8 cellular contexts compared by ENCODE assay signal in the genomic region with DNA sequence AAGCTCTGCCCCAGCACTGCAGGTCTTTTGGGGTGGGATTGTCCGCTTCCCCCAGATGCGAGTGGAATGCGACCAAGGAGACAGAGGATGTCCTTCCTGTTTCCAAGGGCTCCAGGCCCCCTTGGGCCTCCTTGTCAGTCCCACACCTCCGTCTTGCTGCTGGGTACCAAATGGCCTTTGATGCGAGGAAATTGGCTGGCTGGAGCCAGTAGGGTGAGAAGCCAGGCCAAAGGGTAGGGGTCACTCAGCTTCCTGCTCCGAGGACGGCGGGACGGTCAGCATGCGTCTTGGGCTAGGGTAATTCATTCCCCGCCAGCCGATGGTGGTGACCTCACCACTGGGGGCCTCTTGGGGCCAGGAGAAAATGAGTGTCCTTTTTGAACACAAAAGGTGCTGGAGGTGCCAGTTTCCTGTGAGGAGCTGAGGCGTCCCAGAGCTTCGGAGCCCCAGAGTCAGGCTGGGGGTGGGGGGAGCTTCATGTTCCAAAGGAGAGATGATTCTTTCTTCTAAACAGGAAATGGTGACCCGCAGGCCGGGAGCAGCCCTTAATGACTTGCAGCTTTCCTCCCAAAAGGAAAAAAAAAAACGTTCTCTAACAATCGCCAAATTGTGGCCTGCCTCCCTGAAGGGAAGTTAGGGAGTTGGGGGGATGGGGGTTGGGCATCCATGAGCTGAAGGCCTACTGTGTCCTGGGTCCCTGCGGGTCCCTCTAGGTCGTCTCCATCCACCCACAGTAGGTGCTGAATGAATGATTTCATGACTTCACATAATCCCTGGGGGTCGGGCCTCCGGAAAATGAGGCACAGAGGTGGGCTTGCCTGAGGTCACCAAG. TPM values are rescaled to one million over a fixed set of nuclear protein-coding genes. Genes with fewer than 3 reads are reported as not detected.
DNase-seq lines count a peak whose midpoint lies in the region; ATAC-seq and TF ChIP-seq lines count a peak whose summit lies in the region.

No MANE protein-coding gene starts in this region.

- no peaks in the 10 kb centered on the region for H3K4me1 Mint-ChIP-seq in T-helper 2 cell treated with Interferon-gamma antibody and Interleukin-4, amounts not matched to agents 5 μg/mL and 100 μg/mL, for 36 hours (ENCODE audit: low read depth)
- H3K4me1 Mint-ChIP-seq in activated T-cell treated with anti-CD3 and anti-CD28 coated beads, Interleukin-2, amount 50 U/mL, for 72 hours (ENCODE audit: low read depth): no peaks in the 10 kb centered on the region

- H3K27ac Mint-ChIP-seq in T-helper 2 cell treated with Interferon-gamma antibody and Interleukin-4, amounts not matched to agents 5 μg/mL and 100 μg/mL, for 36 hours: no peak overlapping the region
- no peak overlapping the region for H3K27ac Mint-ChIP-seq in activated T-cell treated with anti-CD3 and anti-CD28 coated beads, Interleukin-2, amount 50 U/mL, for 72 hours

- H3K36me3 Mint-ChIP-seq in T-helper 2 cell treated with Interferon-gamma antibody and Interleukin-4, amounts not matched to agents 5 μg/mL and 100 μg/mL, for 36 hours (ENCODE audit: low read depth): no peaks in the 10 kb centered on the region
- H3K36me3 Mint-ChIP-seq in activated T-cell treated with anti-CD3 and anti-CD28 coated beads, Interleukin-2, amount 50 U/mL, for 72 hours (ENCODE audit: insufficient read depth in 2 of 2): no peaks in the 10 kb centered on the region

- CTCF ChIA-PET in A673 (lab: Charles Lee): interaction anchor here (0.6 kb wide), 1 partner anchor 76 kb away, joined by 3 read pairs; no protein-coding TSS in a partner anchor
- CTCF ChIA-PET in Panc1 (lab: Charles Lee): interaction anchor here (0.6 to 1.2 kb wide), 6 partner anchors 8 to 998 kb away, joined by 4 to 14 read pairs (median 6); no protein-coding TSS in a partner anchor

- in situ Hi-C loops in Panc1 (cut with HindIII; ENCODE audit: low pct_unique_long_range_greater_than_20kb, low sequenced_read_pairs): no loop called here

- H3K36me3 ChIP-seq in A673 (ENCODE audit: insufficient read depth, low read length, poor library complexity, severe bottlenecking) (no peaks in the 10 kb centered on the region), Panc1 (ENCODE audit: control insufficient read depth, insufficient read depth, low read length) (no peaks in the 10 kb centered on the region), muscle layer of duodenum (ENCODE audit: control insufficient read depth in 1 of 2, insufficient read depth in 2 of 2, low read length in 2 of 2) (peaks cover 0 to 7% of the 10 kb centered on the region in 2 donors)

- TF ChIP-seq CTCF in A673 (conservative IDR thresholded peaks at IDR 0.05; ENCODE audit: low read depth, low read length): no peak
- TF ChIP-seq CTCF in Panc1 (IDR thresholded peaks at IDR 0.05): no peak

- H3K9me3 ChIP-seq in A673 (ENCODE audit: low read depth, low read length, poor library complexity, severe bottlenecking): no peaks in the 10 kb centered on the region
- no peaks in the 10 kb centered on the region for H3K9me3 ChIP-seq in Panc1 (ENCODE audit: control insufficient read depth, insufficient read depth, low read depth, low read length)
- H3K9me3 ChIP-seq in muscle layer of duodenum (ENCODE audit: control insufficient read depth in 1 of 2, low read length in 2 of 2): no peaks in the 10 kb centered on the region

- DNase-seq in A673 (ENCODE audit: low spot score) (peak; percentile 75), Panc1 (ENCODE audit: low read depth, low spot score) (no peak), fibroblast of gingiva (ENCODE audit: low read depth) (peak; percentile 92)
- DNase-seq in T-helper 2 cell treated with Interferon-gamma antibody and Interleukin-4, amounts not matched to agents 5 μg/mL and 100 μg/mL, for 36 hours (ENCODE audit: low spot score): no peak
- DNase-seq in activated T-cell treated with anti-CD3 and anti-CD28 coated beads, Interleukin-2, amount 50 U/mL, for 72 hours: no peak

- no peak overlapping the region for H3K4me3 Mint-ChIP-seq in T-helper 2 cell treated with Interferon-gamma antibody and Interleukin-4, amounts not matched to agents 5 μg/mL and 100 μg/mL, for 36 hours
- H3K4me3 Mint-ChIP-seq in activated T-cell treated with anti-CD3 and anti-CD28 coated beads, Interleukin-2, amount 50 U/mL, for 72 hours: no peak overlapping the region

- BruUV-seq in A673 (replicated peaks; lab: Mats Ljungman, UMichigan): no TSS peak
- no TSS peak for BruUV-seq in Panc1 (replicated peaks; lab: Mats Ljungman, UMichigan)

- no peaks in the 10 kb centered on the region for H3K27me3 Mint-ChIP-seq in T-helper 2 cell treated with Interferon-gamma antibody and Interleukin-4, amounts not matched to agents 5 μg/mL and 100 μg/mL, for 36 hours (ENCODE audit: low read depth)
- H3K27me3 Mint-ChIP-seq in activated T-cell treated with anti-CD3 and anti-CD28 coated beads, Interleukin-2, amount 50 U/mL, for 72 hours (ENCODE audit: low read depth): no peaks in the 10 kb centered on the region

- H3K4me1 ChIP-seq in A673 (ENCODE audit: insufficient read depth, low read length, poor library complexity, severe bottlenecking): peaks cover 25% of the 10 kb centered on the region
- peaks cover 61% of the 10 kb centered on the region for H3K4me1 ChIP-seq in Panc1 (ENCODE audit: control insufficient read depth, insufficient read depth, low read length)
- peaks cover 6 to 16% of the 10 kb centered on the region in 2 donors for H3K4me1 ChIP-seq in muscle layer of duodenum (ENCODE audit: control insufficient read depth in 1 of 2, insufficient read depth in 2 of 2, low read length in 2 of 2)

- ATAC-seq in Panc1: peak; percentile 44
- no peak for ATAC-seq in HG03354 (IDR thresholded peaks at IDR 0.05; ENCODE audit: poor library complexity, severe bottlenecking, unreplicated experiment)
- ATAC-seq in activated T-cell treated with anti-CD3 and anti-CD28 coated beads, Interleukin-2, amount 50 U/mL, for 72 hours (replicated peaks in 1 of 2): no peak
- no peak for ATAC-seq in HG02852 (IDR thresholded peaks at IDR 0.05; ENCODE audit: unreplicated experiment)

- no peaks in the 10 kb centered on the region for H3K9me3 Mint-ChIP-seq in T-helper 2 cell treated with Interferon-gamma antibody and Interleukin-4, amounts not matched to agents 5 μg/mL and 100 μg/mL, for 36 hours
- H3K9me3 Mint-ChIP-seq in activated T-cell treated with anti-CD3 and anti-CD28 coated beads, Interleukin-2, amount 50 U/mL, for 72 hours: no peaks in the 10 kb centered on the region

- H3K27ac ChIP-seq in A673 (ENCODE audit: low read depth, low read length, poor library complexity, severe bottlenecking) (peak overlapping the region; percentile 47), Panc1 (ENCODE audit: low read length) (peak overlapping the region; percentile 73), muscle layer of duodenum (ENCODE audit: low read length) (peak overlapping the region; percentile 70)

- intact Hi-C loops in A673 (cut with micrococcal nuclease; ENCODE audit: unreplicated experiment) (no loop called here), Panc1 (cut with micrococcal nuclease; ENCODE audit: unreplicated experiment) (no loop called here)

- H3K4me3 ChIP-seq in A673 (ENCODE audit: low read depth, low read length, poor library complexity, severe bottlenecking): no peak overlapping the region
- H3K4me3 ChIP-seq in Panc1 (ENCODE audit: low read depth in 2 of 2, low read length in 2 of 2): peak overlapping the region in 1 of 2 experiments; percentile 6; a peak in 2 of 4 replicates
- no peak overlapping the region for H3K4me3 ChIP-seq in muscle layer of duodenum (ENCODE audit: low read depth in 1 of 2, low read length in 2 of 2)

- H3K27me3 ChIP-seq in A673 (replicated peaks; ENCODE audit: insufficient read depth, low read depth, low read length, poor library complexity): no peaks in the 10 kb centered on the region
- H3K27me3 ChIP-seq in Panc1 (ENCODE audit: control insufficient read depth, insufficient read depth, low read length): no peaks in the 10 kb centered on the region
- H3K27me3 ChIP-seq in muscle layer of duodenum (ENCODE audit: low read depth, low read length): no peaks in the 10 kb centered on the region

- POLR2A ChIA-PET in A673 (lab: Charles Lee; ENCODE audit: low non-redundant PET): interaction anchor here (0.6 kb wide), 2 partner anchors 76 to 1479 kb away, joined by 4 to 5 read pairs; no protein-coding TSS in a partner anchor
- POLR2A ChIA-PET in Panc1 (lab: Charles Lee): interaction anchor here (0.6 to 0.8 kb wide), 2 partner anchors 81 to 182 kb away, joined by 3 to 4 read pairs; no protein-coding TSS in a partner anchor

RNA-seq across cellular contexts. Expression of a gene that starts 6.7 kb away (rescaled TPM):
- total RNA-seq in A673 (2021): 4.1 and 4.4 TPM in 2 replicates
- 8.8 TPM for total RNA-seq in Panc1 (2021; ENCODE audit: unreplicated experiment)
- polyA plus RNA-seq in Panc1 (2012; ENCODE audit: insufficient read length): 9.4 TPM
- total RNA-seq in activated T-cell treated with anti-CD3 and anti-CD28 coated beads, Interleukin-2, amount 50 U/mL, for 72 hours: 1 to 10 TPM; 1.3 TPM

RNA-seq across cellular contexts. Expression of a gene that starts 53.3 kb away (rescaled TPM):
- total RNA-seq in A673 (2021) (83.6 and 90.0 TPM in 2 replicates), Panc1 (2021; ENCODE audit: unreplicated experiment) (70.0 TPM)
- polyA plus RNA-seq in Panc1 (2012; ENCODE audit: insufficient read length): 71.9 TPM
- total RNA-seq in activated T-cell treated with anti-CD3 and anti-CD28 coated beads, Interleukin-2, amount 50 U/mL, for 72 hours: 100 to 1,000 TPM in 1 of 2 donors, 10 to 100 TPM in 1; 99.2 to 113 TPM

Comparison
In these comparisons a context has a peak if more than half of its experiments do, and no peak if none do; other contexts are left out.
1. DNase-seq: peak in A673 (single experiment) and fibroblast of gingiva (single experiment); none in Panc1 (single experiment), T-helper 2 cell treated with Interferon-gamma antibody and Interleukin-4, amounts not matched to agents 5 μg/mL and 100 μg/mL, for 36 hours (single experiment) and activated T-cell treated with anti-CD3 and anti-CD28 coated beads, Interleukin-2, amount 50 U/mL, for 72 hours (0 of 2).
2. Peak in every context shown above with its lines, with median percentiles within 50 percentile points of each other: H3K27ac ChIP-seq.